8 cellular contexts compared by ENCODE assay signal in genomic region chr22:37316875-37317371, GRCh38. TPM values are rescaled to one million over a fixed set of nuclear protein-coding genes. Genes with fewer than 3 reads are reported as not detected.
DNase-seq lines count a peak whose midpoint lies in the region; ATAC-seq, FAIRE-seq and TF ChIP-seq lines count a peak whose summit lies in the region.

No MANE protein-coding gene starts in this region.

- H4K20me1 ChIP-seq in osteoblast (ENCODE audit: insufficient read depth, low read length), result no peaks in the 10 kb centered on the region

- H3K4me1 ChIP-seq in osteoblast (ENCODE audit: insufficient read depth, low read length) (peaks cover 23% of the 10 kb centered on the region), thyroid gland (no peaks in the 10 kb centered on the region)

- H3K27ac ChIP-seq in osteoblast (ENCODE audit: low read depth, low read length) (no peak overlapping the region), thyroid gland (no peak overlapping the region)

- no peak overlapping the region for H2AFZ ChIP-seq in osteoblast (ENCODE audit: low read length)

- no peak for FAIRE-seq in frontal cortex (lab: Jason Lieb, UNC)

- 20 to 48% methylated on average over 3 to 4 of the region's 11 CpGs for WGBS in thyroid gland, 2 donors

- H3K4me3 ChIP-seq in osteoblast (ENCODE audit: insufficient read depth, low read length) (no peak overlapping the region), thyroid gland (replicated peaks in 1 of 3) (no peak overlapping the region)

- peak; percentile 32 for DNase-seq in DMS153 (lab: John Stamatoyannopoulos, UW)
- DNase-seq in HuH-7.5 (ENCODE audit: low spot score), result peak; percentile 94
- DNase-seq in SHP77 treated with DMSO at 0.1 percent for 48 hours (lab: John Stamatoyannopoulos, UW), result peak; percentile 41
- peak; percentile 87 for DNase-seq in activated effector memory CD4-positive, alpha-beta T cell treated with anti-CD3 and anti-CD28 coated beads, Interleukin-2, amount 50 U/mL, for 16 hours
- DNase-seq in frontal cortex (ENCODE audit: low spot score in 2 of 2), result peak; percentile 71 to 92
- peak; percentile 97 for DNase-seq in osteoblast (ENCODE audit: insufficient read length, low spot score, missing footprints)
- peak; percentile 66 to 75 for DNase-seq in thyroid gland

- H3K36me3 ChIP-seq in osteoblast (ENCODE audit: insufficient read depth, low read length) (no peaks in the 10 kb centered on the region), thyroid gland (no peaks in the 10 kb centered on the region)

- H3K9me3 ChIP-seq in osteoblast (ENCODE audit: low read depth, low read length) (no peaks in the 10 kb centered on the region), thyroid gland (no peaks in the 10 kb centered on the region)

- ATAC-seq in GM19397 (IDR thresholded peaks at IDR 0.05; ENCODE audit: unreplicated experiment), result no peak

- no peak overlapping the region for H3K4me2 ChIP-seq in osteoblast (ENCODE audit: insufficient read depth, low read length)

- TF ChIP-seq CTCF in osteoblast (IDR thresholded peaks at IDR 0.05; ENCODE audit: extremely low read depth, low read depth, low read length), result peak; percentile 93
- TF ChIP-seq CTCF in thyroid gland (IDR thresholded peaks at IDR 0.05), result peak in 5 of 6 experiments; percentile 40 to 86 (median 80)

- intact Hi-C loops in thyroid gland (cut with DNase I), result loop anchor here (5.0 to 10.0 kb wide), 2 partner anchors 140 to 278 kb away; no protein-coding TSS in a partner anchor

- H3K27me3 ChIP-seq in osteoblast (ENCODE audit: insufficient read depth, low read length) (peaks cover 4% of the 10 kb centered on the region), thyroid gland (no peaks in the 10 kb centered on the region)

- TF ChIP-seq POLR2A in thyroid gland (IDR thresholded peaks at IDR 0.05), result no peak

- H3K79me2 ChIP-seq in osteoblast (ENCODE audit: insufficient read depth, low read length), result no peaks in the 10 kb centered on the region

RNA-seq across cellular contexts. Expression of gene CYTH4, which starts 34.6 kb away (rescaled TPM):
- total RNA-seq in frontal cortex, result 2.9 TPM
- 0.59 and 0.72 TPM in 2 replicates for total RNA-seq in osteoblast
- total RNA-seq in thyroid gland, result 10 to 100 TPM in 1 of 4 donors, 1 to 10 TPM in 3; 3.3 to 15.1 (median 4.2) TPM

Comparison
In these comparisons a context has a peak if more than half of its experiments do, and no peak if none do; other contexts are left out.
1. DNase-seq: peak in every context shown above with its lines; median percentile 97 in osteoblast; 94 in HuH-7.5; 87 in activated effector memory CD4-positive, alpha-beta T cell treated with anti-CD3 and anti-CD28 coated beads, Interleukin-2, amount 50 U/mL, for 16 hours; 82 in frontal cortex; 70 in thyroid gland; 41 in SHP77 treated with DMSO at 0.1 percent for 48 hours; 32 in DMS153.